ENCODE assay signal across 11 cellular contexts in genomic region chr1:171220551-171221175, GRCh38. TPM values are rescaled to one million over a fixed set of nuclear protein-coding genes. Genes with fewer than 3 reads are reported as not detected.
A peak's percentile ranks its signal among the peaks of the same experiment; 100 is the strongest.
DNase-seq lines count a peak whose midpoint lies in the region; ATAC-seq, FAIRE-seq and TF ChIP-seq lines count a peak whose summit lies in the region.
"Had no signal": no experiment of that assay in that cellular context is flagged by ENCODE, and none has a peak within 500 bp of the region (broad histone marks: within the 10 kb centered on the region; RNA-seq: fewer than 3 reads in every experiment).

No MANE protein-coding gene starts in this region.

- no peak for ATAC-seq in HG03045 (IDR thresholded peaks at IDR 0.05; ENCODE audit: unreplicated experiment)

- no peak for TF ChIP-seq POLR2A in stomach (IDR thresholded peaks at IDR 0.05)

- no peak for FAIRE-seq in frontal cortex (lab: Jason Lieb, UNC)

- intact Hi-C loops in stomach (cut with DNase I; ENCODE audit: low total_unique reads): no loop called here

- DNase-seq in coronary artery (ENCODE audit: low spot score): no peak
- peak; percentile 78 for DNase-seq in iPS-NIHi7 (ENCODE audit: extremely low spot score)
- DNase-seq in stomach: no peak
- no peak for DNase-seq in frontal cortex (ENCODE audit: low spot score in 2 of 2)
- DNase-seq in activated gamma-delta T cell treated with Interleukin-2 at 50 U/mL for 16 hours: no peak
- no peak for DNase-seq in NCI-H1092 (lab: John Stamatoyannopoulos, UW)
- DNase-seq: DMS79 treated with DMSO at 0.1 percent for 48 hours, NCI-H446 had no signal

- H3K4me1 ChIP-seq in HUES48 (ENCODE audit: control insufficient read depth, insufficient read depth, low read length) (peaks cover 47% of the 10 kb centered on the region), stomach (peaks cover 10 to 66% (median 38%) of the 10 kb centered on the region in 4 donors)

- 45 to 57% (median 49%) methylated on average over 13 of the region's 13 CpGs for WGBS in stomach, 5 donors

- H3K27me3 ChIP-seq in HUES48 (ENCODE audit: control insufficient read depth, insufficient read depth, low read length) (no peaks in the 10 kb centered on the region), stomach (no peaks in the 10 kb centered on the region)

- peak overlapping the region; percentile 82 for H3K9ac ChIP-seq in HUES48 (ENCODE audit: low read depth, low read length)

- no peaks in the 10 kb centered on the region for H3K36me3 ChIP-seq in HUES48 (ENCODE audit: control insufficient read depth, insufficient read depth, low read length)
- H3K36me3 ChIP-seq in stomach: no peaks in the 10 kb centered on the region

- peak overlapping the region; percentile 97 for H3K27ac ChIP-seq in HUES48 (ENCODE audit: low read depth, low read length)
- H3K27ac ChIP-seq in coronary artery: peak overlapping the region; percentile 64 to 73
- peak overlapping the region; percentile 15 to 90 (median 85) for H3K27ac ChIP-seq in stomach

- TF ChIP-seq CTCF in coronary artery (IDR thresholded peaks at IDR 0.05) (no peak), stomach (IDR thresholded peaks at IDR 0.05) (no peak)

- no peak for TF ChIP-seq EP300 in stomach (IDR thresholded peaks at IDR 0.05)

- H3K9me3 ChIP-seq in HUES48 (ENCODE audit: control insufficient read depth, insufficient read depth, low read length) (peaks cover 9% of the 10 kb centered on the region; the same call in 1 of the 2 replicates), stomach (no peaks in the 10 kb centered on the region)

- H3K4me3 ChIP-seq in HUES48 (ENCODE audit: low read depth, low read length) (peak overlapping the region; percentile 64), coronary artery (no peak overlapping the region), stomach (peak overlapping the region in 1 of 4 donors; percentile 23)

RNA-seq across cellular contexts. Expression of gene FMO1, which starts 27.6 kb away (rescaled TPM):
- total RNA-seq in stomach (1 to 10 TPM in 1 of 5 donors, not detected in 4; 1.8 TPM), frontal cortex (3.7 TPM)
- 1 to 10 TPM; 1.4 to 3.2 (median 2.6) TPM for polyA plus RNA-seq in stomach
- total RNA-seq: mononuclear cell had no signal

RNA-seq across cellular contexts. Expression of gene FMO2, which starts 35.6 kb away (rescaled TPM):
- total RNA-seq in stomach (10 to 100 TPM in 2 of 5 donors, 1 to 10 TPM in 2, not detected in 1; 5.1 to 47.3 (median 9.6) TPM), frontal cortex (0.41 TPM)
- 1 to 10 TPM; 2.8 to 5.8 (median 5.2) TPM for polyA plus RNA-seq in stomach
- total RNA-seq: mononuclear cell had no signal
